Comparison of ENCODE assay signal across 9 cellular contexts in genomic region chr3:158768361-158768787, GRCh38. TPM values are rescaled to one million over a fixed set of nuclear protein-coding genes. Genes with fewer than 3 reads are reported as not detected.
DNase-seq lines count a peak whose midpoint lies in the region; ATAC-seq, FAIRE-seq and TF ChIP-seq lines count a peak whose summit lies in the region.
"Had no signal": no experiment of that assay in that cellular context is flagged by ENCODE, and none has a peak within 500 bp of the region (broad histone marks: within the 10 kb centered on the region; RNA-seq: fewer than 3 reads in every experiment).

No MANE protein-coding gene starts in this region.

- H3K36me3 ChIP-seq in bronchial epithelial cell (ENCODE audit: control insufficient read depth, insufficient read depth, low read length) (no peaks in the 10 kb centered on the region), small intestine (ENCODE audit: control insufficient read depth in 2 of 2, insufficient read depth in 2 of 2, low read length in 2 of 2) (no peaks in the 10 kb centered on the region)

- no peak for TF ChIP-seq CTCF in HFFc6 (IDR thresholded peaks at IDR 0.05)
- TF ChIP-seq CTCF in bronchial epithelial cell (IDR thresholded peaks at IDR 0.05; ENCODE audit: insufficient read depth, low read length, severe bottlenecking) = no peak

- H3K4me1 ChIP-seq in small intestine (ENCODE audit: control insufficient read depth in 2 of 2, insufficient read depth in 1 of 2, low read depth in 1 of 2, low read length in 1 of 2) = no peaks in the 10 kb centered on the region

- ATAC-seq in activated T-cell treated with anti-CD3 and anti-CD28 coated beads, Interleukin-2, amount 50 U/mL, for 72 hours (replicated peaks in 1 of 2) = no peak
- ATAC-seq in HG02981 (IDR thresholded peaks at IDR 0.05; ENCODE audit: unreplicated experiment) (no peak), GM19023 (IDR thresholded peaks at IDR 0.05; ENCODE audit: unreplicated experiment) (no peak)

- H3K9me3 Mint-ChIP-seq in HFFc6 = no peaks in the 10 kb centered on the region
- no peaks in the 10 kb centered on the region for H3K9me3 Mint-ChIP-seq in activated T-cell treated with anti-CD3 and anti-CD28 coated beads, Interleukin-2, amount 50 U/mL, for 72 hours
- H3K9me3 Mint-ChIP-seq: activated naive CD8-positive, alpha-beta T cell treated with anti-CD3 and anti-CD28 coated beads, Interleukin-2, amount 10 ng/mL, durations not matched to agents 7 days and 5 days had no signal

- no peaks in the 10 kb centered on the region for H3K36me3 Mint-ChIP-seq in HFFc6 (ENCODE audit: low read depth)
- no peaks in the 10 kb centered on the region for H3K36me3 Mint-ChIP-seq in activated T-cell treated with anti-CD3 and anti-CD28 coated beads, Interleukin-2, amount 50 U/mL, for 72 hours (ENCODE audit: insufficient read depth in 2 of 2)
- H3K36me3 Mint-ChIP-seq: activated naive CD8-positive, alpha-beta T cell treated with anti-CD3 and anti-CD28 coated beads, Interleukin-2, amount 10 ng/mL, durations not matched to agents 7 days and 5 days had no signal

- H3K4me1 Mint-ChIP-seq in HFFc6 (ENCODE audit: low read depth) = peaks cover 31% of the 10 kb centered on the region
- H3K4me1 Mint-ChIP-seq in activated T-cell treated with anti-CD3 and anti-CD28 coated beads, Interleukin-2, amount 50 U/mL, for 72 hours (ENCODE audit: low read depth) = no peaks in the 10 kb centered on the region

- H3K27me3 ChIP-seq in bronchial epithelial cell (ENCODE audit: control insufficient read depth, insufficient read depth, low read length) = no peaks in the 10 kb centered on the region
- H3K27me3 ChIP-seq in small intestine (ENCODE audit: control insufficient read depth in 2 of 2, insufficient read depth in 2 of 2, low read length in 2 of 2) = no peaks in the 10 kb centered on the region

- H3K27ac ChIP-seq in small intestine (ENCODE audit: low read depth in 1 of 2, low read length in 1 of 2) = peak overlapping the region; percentile 6 to 79

- peak; percentile 45 for DNase-seq in HFFc6
- peak; percentile 40 for DNase-seq in bronchial epithelial cell (ENCODE audit: low read depth)
- peak; percentile 75 for DNase-seq in islet precursor cell
- DNase-seq in small intestine = peak; percentile 6
- DNase-seq in activated T-cell treated with anti-CD3 and anti-CD28 coated beads, Interleukin-2, amount 50 U/mL, for 72 hours = no peak
- no peak for DNase-seq in stimulated activated naive CD4-positive, alpha-beta T cell treated with Interleukin-2 at 50 U/mL for 16 hours (lab: John Stamatoyannopoulos, UW)
- DNase-seq: activated naive CD8-positive, alpha-beta T cell treated with anti-CD3 and anti-CD28 coated beads, Interleukin-2, amount 10 ng/mL, durations not matched to agents 7 days and 5 days had no signal

- FAIRE-seq in bronchial epithelial cell (lab: Jason Lieb, UNC) (no peak), small intestine (lab: Jason Lieb, UNC) (no peak)

- H3K27me3 Mint-ChIP-seq in HFFc6 (ENCODE audit: insufficient read depth) = no peaks in the 10 kb centered on the region; the same call in 1 of the 2 replicates
- H3K27me3 Mint-ChIP-seq in activated T-cell treated with anti-CD3 and anti-CD28 coated beads, Interleukin-2, amount 50 U/mL, for 72 hours (ENCODE audit: low read depth) = no peaks in the 10 kb centered on the region

- WGBS in small intestine, 3 donors = 17 to 31% (median 25%) methylated on average over 7 of the region's 7 CpGs

- H3K4me3 Mint-ChIP-seq in HFFc6 = peak overlapping the region; percentile 85
- H3K4me3 Mint-ChIP-seq in activated T-cell treated with anti-CD3 and anti-CD28 coated beads, Interleukin-2, amount 50 U/mL, for 72 hours = no peak overlapping the region
- H3K4me3 Mint-ChIP-seq: activated naive CD8-positive, alpha-beta T cell treated with anti-CD3 and anti-CD28 coated beads, Interleukin-2, amount 10 ng/mL, durations not matched to agents 7 days and 5 days had no signal

- no peak overlapping the region for H3K4me3 ChIP-seq in bronchial epithelial cell (ENCODE audit: low read depth, low read length)
- H3K4me3 ChIP-seq in small intestine (ENCODE audit: low read depth in 1 of 2, low read length in 2 of 2) = no peak overlapping the region

- peak overlapping the region; percentile 82 for H3K27ac Mint-ChIP-seq in HFFc6
- H3K27ac Mint-ChIP-seq in activated T-cell treated with anti-CD3 and anti-CD28 coated beads, Interleukin-2, amount 50 U/mL, for 72 hours = no peak overlapping the region
- H3K27ac Mint-ChIP-seq: activated naive CD8-positive, alpha-beta T cell treated with anti-CD3 and anti-CD28 coated beads, Interleukin-2, amount 10 ng/mL, durations not matched to agents 7 days and 5 days had no signal

- no peaks in the 10 kb centered on the region for H3K9me3 ChIP-seq in small intestine (ENCODE audit: control insufficient read depth, low read depth)

RNA-seq across cellular contexts. Expression of gene MFSD1, which starts 33.5 kb away (rescaled TPM):
- total RNA-seq in HFFc6 (2021; fragmentation: NEBNext Ultra II Directional; extraction: Animal tissue kit (Norgen Biotek cat#: 25700)) = 10 to 100 TPM; 61.6 to 75.4 (median 68.8) TPM
- 57.1 and 63.6 TPM in 2 replicates for total RNA-seq in bronchial epithelial cell
- 10 to 100 TPM; 18.6 to 44.6 (median 21.6) TPM for polyA plus RNA-seq in small intestine
- 10 to 100 TPM; 11.2 to 17.5 TPM for total RNA-seq in activated T-cell treated with anti-CD3 and anti-CD28 coated beads, Interleukin-2, amount 50 U/mL, for 72 hours

RNA-seq across cellular contexts. Expression of gene RARRES1, which starts 36.1 kb away (rescaled TPM):
- total RNA-seq in HFFc6 (2021; fragmentation: NEBNext Ultra II Directional; extraction: Animal tissue kit (Norgen Biotek cat#: 25700)) = 1 to 10 TPM in 1 of 6 experiments, under 1 TPM in 4, not detected in 1; 0.51 to 1.3 (median 0.77) TPM
- total RNA-seq in bronchial epithelial cell = 2.4 TPM in 1 of 2 replicates, not detected in the other
- 10 to 100 TPM in 1 of 3 donors, 1 to 10 TPM in 1, under 1 TPM in 1; 0.89 to 32.5 (median 1.4) TPM for polyA plus RNA-seq in small intestine
- total RNA-seq in activated T-cell treated with anti-CD3 and anti-CD28 coated beads, Interleukin-2, amount 50 U/mL, for 72 hours = under 1 TPM in 1 of 2 donors, not detected in 1; 0.41 TPM
- total RNA-seq: activated naive CD8-positive, alpha-beta T cell treated with anti-CD3 and anti-CD28 coated beads, Interleukin-2, amount 10 ng/mL, durations not matched to agents 7 days and 5 days had no signal

Comparison
In these comparisons a context has a peak if more than half of its experiments do, and no peak if none do; other contexts are left out.
1. DNase-seq: peak in HFFc6 (single experiment), bronchial epithelial cell (single experiment), islet precursor cell (single experiment) and small intestine (single experiment); none in activated T-cell treated with anti-CD3 and anti-CD28 coated beads, Interleukin-2, amount 50 U/mL, for 72 hours (0 of 2) and stimulated activated naive CD4-positive, alpha-beta T cell treated with Interleukin-2 at 50 U/mL for 16 hours (single experiment).